ENCODE assay signal across 12 cellular contexts in the genomic region with DNA sequence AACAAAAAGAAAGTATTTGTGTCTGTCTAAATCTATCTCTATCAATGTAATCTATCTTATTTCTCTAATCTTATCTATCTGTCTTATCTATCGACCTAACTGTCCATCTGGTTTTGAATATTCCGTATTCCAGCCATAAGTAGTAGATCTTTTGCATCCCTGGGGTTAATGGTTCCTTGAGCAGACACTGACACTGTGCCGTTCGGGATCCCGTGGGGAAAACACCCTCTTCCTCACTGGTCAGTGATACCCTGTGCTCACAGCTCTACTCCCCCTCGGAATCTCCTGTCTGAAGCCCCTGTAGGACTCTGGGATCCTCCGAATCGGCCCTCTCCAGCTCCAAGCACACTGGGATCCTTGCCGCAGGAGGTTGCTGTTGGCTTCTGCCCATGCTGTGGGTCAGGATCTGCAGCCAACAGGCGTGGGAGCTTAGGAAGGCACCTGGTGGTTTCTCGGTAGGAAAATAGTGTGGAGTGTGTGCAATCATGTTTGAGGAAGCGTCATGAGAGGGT. TPM values are rescaled to one million over a fixed set of nuclear protein-coding genes. Genes with fewer than 3 reads are reported as not detected.
DNase-seq lines count a peak whose midpoint lies in the region; ATAC-seq and TF ChIP-seq lines count a peak whose summit lies in the region.
"Had no signal": no experiment of that assay in that cellular context is flagged by ENCODE, and none has a peak within 500 bp of the region (broad histone marks: within the 10 kb centered on the region; RNA-seq: fewer than 3 reads in every experiment).

No MANE protein-coding gene starts in this region.

- H3K4me3 ChIP-seq in SK-N-MC: peak overlapping the region; percentile 61
- no peak overlapping the region for H3K4me3 ChIP-seq in fibroblast of villous mesenchyme (ENCODE audit: low read depth, low read length)
- no peak overlapping the region for H3K4me3 ChIP-seq in ovary

- peak; percentile 79 for DNase-seq in DMS53 (lab: John Stamatoyannopoulos, UW)
- no peak for DNase-seq in SK-N-MC (ENCODE audit: low read depth, low spot score)
- DNase-seq in fibroblast of villous mesenchyme (ENCODE audit: low read depth): peak; percentile 56
- DNase-seq in ovary: peak in 4 of 5 donors; percentile 36 to 71 (median 46)
- DNase-seq in stimulated activated CD4-positive, alpha-beta T cell treated with anti-CD3 and anti-CD28 coated beads, Interleukin-2, amount 100 ng/mL, for 24 hours: no peak
- no peak for DNase-seq in activated gamma-delta T cell treated with Interleukin-2 at 50 U/mL for 16 hours
- DNase-seq in T-helper 1 cell: no peak
- DNase-seq: activated CD4-positive, alpha-beta memory T cell treated with anti-CD3 and anti-CD28 coated beads, Interleukin-2, amount 10 ng/mL, durations not matched to agents 7 days and 5 days; anterior cingulate cortex; COR-L47; midbrain had no signal

- no peak for TF ChIP-seq CTCF in fibroblast of villous mesenchyme (IDR thresholded peaks at IDR 0.05; ENCODE audit: insufficient read depth, low read depth, low read length)
- TF ChIP-seq CTCF in ovary (IDR thresholded peaks at IDR 0.05): no peak

- intact Hi-C loops in ovary (cut with DNase I): loop anchor here in 2 of 4 donors (5.0 kb wide), 1 partner anchor 43 kb away; no protein-coding TSS in a partner anchor

- TF ChIP-seq EP300 in ovary (IDR thresholded peaks at IDR 0.05): no peak

- H3K27ac ChIP-seq in SK-N-MC (no peak overlapping the region), ovary (peak overlapping the region in 1 of 2 donors; percentile 8)

- H3K36me3 ChIP-seq in SK-N-MC (ENCODE audit: insufficient read depth, low read length): no peaks in the 10 kb centered on the region
- H3K36me3 ChIP-seq in ovary: no peaks in the 10 kb centered on the region

- peaks cover 14% of the 10 kb centered on the region for H3K4me1 ChIP-seq in ovary (ENCODE audit: insufficient read depth)

- H3K9ac ChIP-seq in SK-N-MC (ENCODE audit: insufficient read length): no peak overlapping the region

- H3K27me3 ChIP-seq in ovary: no peaks in the 10 kb centered on the region

- 3 to 8% (median 4%) methylated on average over 12 of the region's 12 CpGs for WGBS in ovary, 3 donors

- H3K9me3 ChIP-seq in SK-N-MC (ENCODE audit: low read depth, low read length) (no peaks in the 10 kb centered on the region), ovary (no peaks in the 10 kb centered on the region)

- no peak for ATAC-seq in HG02678 (IDR thresholded peaks at IDR 0.05; ENCODE audit: unreplicated experiment)

- no peak for TF ChIP-seq POLR2A in ovary (IDR thresholded peaks at IDR 0.05)

RNA-seq across cellular contexts. Expression of gene FBXL14, which starts 19.0 kb away (rescaled TPM):
- total RNA-seq in fibroblast of villous mesenchyme: 7.4 and 9.5 TPM in 2 replicates
- total RNA-seq in ovary: 10 to 100 TPM in 5 of 7 donors, 1 to 10 TPM in 2; 8.3 to 16.2 (median 12.0) TPM
- polyA plus RNA-seq in ovary: 10 to 100 TPM in 1 of 2 donors, 1 to 10 TPM in 1; 1.3 to 10.8 TPM

RNA-seq across cellular contexts. Expression of gene WNT5B, which starts 53.7 kb away (rescaled TPM):
- total RNA-seq in fibroblast of villous mesenchyme (78.2 and 98.2 TPM in 2 replicates), ovary (10 to 100 TPM in 4 of 7 donors, 1 to 10 TPM in 3; 3.1 to 20.3 (median 12.4) TPM)
- 1 to 10 TPM; 3.7 to 6.9 TPM for polyA plus RNA-seq in ovary

Comparison
In these comparisons a context has a peak if more than half of its experiments do, and no peak if none do; other contexts are left out.
1. DNase-seq: peak in DMS53 (single experiment), fibroblast of villous mesenchyme (single experiment) and ovary (4 of 5); none in SK-N-MC (single experiment), stimulated activated CD4-positive, alpha-beta T cell treated with anti-CD3 and anti-CD28 coated beads, Interleukin-2, amount 100 ng/mL, for 24 hours (0 of 2), activated gamma-delta T cell treated with Interleukin-2 at 50 U/mL for 16 hours (single experiment) and T-helper 1 cell (0 of 5).